20 cellular contexts compared by ENCODE assay signal in the genomic region with DNA sequence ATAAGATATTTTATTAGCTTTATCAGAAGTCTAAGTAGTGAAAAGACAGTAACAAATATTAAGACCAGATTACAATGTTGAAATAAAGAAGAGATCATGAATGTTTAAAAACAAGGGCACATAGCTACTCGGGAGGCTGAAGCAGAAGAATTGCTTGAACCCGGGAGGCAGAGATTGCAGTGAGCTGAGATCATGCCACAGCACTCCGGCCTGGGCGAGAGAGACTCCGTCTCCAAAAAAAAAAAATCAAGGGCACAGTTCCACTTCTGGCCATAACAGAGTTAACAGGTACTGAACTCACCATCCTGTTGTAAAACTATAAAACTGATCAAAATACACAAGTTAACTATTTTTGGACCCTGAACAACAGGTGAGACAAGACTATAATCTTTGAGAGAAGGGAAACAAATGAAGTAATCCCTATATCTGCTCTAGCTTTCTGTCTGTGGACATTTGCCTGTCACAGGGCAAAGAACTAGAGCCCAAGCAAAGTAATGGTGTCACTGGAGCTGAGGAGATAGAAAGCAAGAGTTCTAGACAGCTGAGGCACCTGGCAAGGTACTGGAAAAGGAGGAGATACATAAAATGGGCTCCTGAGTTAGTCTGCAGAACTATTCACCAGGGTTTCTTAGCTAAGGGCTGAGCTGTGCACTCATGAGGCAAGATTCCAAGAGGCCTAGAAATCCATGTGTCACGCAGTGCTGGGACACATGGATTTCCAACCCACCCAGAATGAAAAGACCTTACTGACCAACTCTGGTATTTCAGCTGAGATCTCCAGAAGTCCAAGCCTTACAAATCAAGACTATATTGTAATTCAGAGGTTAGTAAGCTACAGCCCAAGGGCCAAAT. TPM values are rescaled to one million over a fixed set of nuclear protein-coding genes. Genes with fewer than 3 reads are reported as not detected.
DNase-seq lines count a peak whose midpoint lies in the region; ATAC-seq, FAIRE-seq and TF ChIP-seq lines count a peak whose summit lies in the region.
"Had no signal": no experiment of that assay in that cellular context is flagged by ENCODE, and none has a peak within 500 bp of the region (broad histone marks: within the 10 kb centered on the region; RNA-seq: fewer than 3 reads in every experiment).

No MANE protein-coding gene starts in this region.

- no peaks in the 10 kb centered on the region for H3K27me3 Mint-ChIP-seq in activated T-cell treated with anti-CD3 and anti-CD28 coated beads, Interleukin-2, amount 50 U/mL, for 72 hours (ENCODE audit: low read depth)
- H3K27me3 Mint-ChIP-seq: activated CD8-positive, alpha-beta memory T cell treated with anti-CD3 and anti-CD28 coated beads, Interleukin-2, amount 10 ng/mL, durations not matched to agents 7 days and 5 days; activated naive CD4-positive, alpha-beta T cell treated with anti-CD3 and anti-CD28 coated beads, Interleukin-2, amount 10 ng/mL, durations not matched to agents 7 days and 5 days had no signal

- DNase-seq in activated T-cell treated with anti-CD3 and anti-CD28 coated beads, Interleukin-2, amount 50 U/mL, for 72 hours: no peak
- no peak for DNase-seq in activated T-cell treated with anti-CD3 and anti-CD28 coated beads for 4 hours
- no peak for DNase-seq in coronary artery (ENCODE audit: low spot score)
- DNase-seq in mucosa of descending colon: peak in 1 of 3 donors; percentile 39
- DNase-seq in tibial artery: no peak
- no peak for DNase-seq in PC-3
- DNase-seq in frontal cortex (ENCODE audit: low spot score in 2 of 2): no peak
- no peak for DNase-seq in H4 (ENCODE audit: low spot score)
- DNase-seq: activated CD8-positive, alpha-beta memory T cell treated with anti-CD3 and anti-CD28 coated beads, Interleukin-2, amount 10 ng/mL, durations not matched to agents 7 days and 5 days; activated naive CD4-positive, alpha-beta T cell treated with anti-CD3 and anti-CD28 coated beads, Interleukin-2, amount 10 ng/mL, durations not matched to agents 7 days and 5 days; central memory CD4-positive, alpha-beta T cell; GF-D8; kidney glomerular epithelial cell; NK-92 treated with Interleukin-12 subunit alpha and Interleukin-12 subunit beta, amount 100 ng/mL, for 24 hours; retina; stimulated activated CD4-positive, alpha-beta T cell treated with anti-CD3 and anti-CD28 coated beads, Interleukin-4, amount 100 ng/mL, for 4 hours; uterus had no signal

- no peaks in the 10 kb centered on the region for H3F3A ChIP-seq in PC-3 (ENCODE audit: low read length, unreplicated experiment)

- TF ChIP-seq CTCF in coronary artery (IDR thresholded peaks at IDR 0.05) (no peak), mucosa of descending colon (IDR thresholded peaks at IDR 0.05) (no peak), tibial artery (IDR thresholded peaks at IDR 0.05) (no peak), PC-3 (conservative IDR thresholded peaks at IDR 0.05; ENCODE audit: low read depth, low read length) (no peak)

- no peak overlapping the region for H3K4me2 ChIP-seq in PC-3 (ENCODE audit: low read length)

- no peak for FAIRE-seq in frontal cortex (lab: Jason Lieb, UNC)
- FAIRE-seq: endothelial cell of umbilical vein, H54 had no signal

- intact Hi-C loops in mucosa of descending colon (cut with DNase I, micrococcal nuclease) (no loop called here), tibial artery (cut with DNase I; ENCODE audit: low total_unique reads) (loop anchor here (10.0 kb wide), 1 partner anchor 1738 kb away; no protein-coding TSS in a partner anchor), PC-3 (cut with micrococcal nuclease) (no loop called here)

- no TSS peak for BruUV-seq in PC-3 (replicated peaks; lab: Mats Ljungman, UMichigan)

- H3K9me3 Mint-ChIP-seq in activated T-cell treated with anti-CD3 and anti-CD28 coated beads, Interleukin-2, amount 50 U/mL, for 72 hours: no peaks in the 10 kb centered on the region
- H3K9me3 Mint-ChIP-seq: activated naive CD4-positive, alpha-beta T cell treated with anti-CD3 and anti-CD28 coated beads, Interleukin-2, amount 10 ng/mL, durations not matched to agents 7 days and 5 days had no signal

- H3K4me1 ChIP-seq in mucosa of descending colon (ENCODE audit: low read depth) (peaks cover 7% of the 10 kb centered on the region), tibial artery (peaks cover 0 to 21% (median 13%) of the 10 kb centered on the region in 4 donors), PC-3 (ENCODE audit: insufficient read depth, low read length) (no peaks in the 10 kb centered on the region)

- peak overlapping the region; percentile 40 for H3K27ac Mint-ChIP-seq in activated T-cell treated with anti-CD3 and anti-CD28 coated beads, Interleukin-2, amount 50 U/mL, for 72 hours
- H3K27ac Mint-ChIP-seq: activated CD8-positive, alpha-beta memory T cell treated with anti-CD3 and anti-CD28 coated beads, Interleukin-2, amount 10 ng/mL, durations not matched to agents 7 days and 5 days; activated naive CD4-positive, alpha-beta T cell treated with anti-CD3 and anti-CD28 coated beads, Interleukin-2, amount 10 ng/mL, durations not matched to agents 7 days and 5 days had no signal

- H3K9me3 ChIP-seq in mucosa of descending colon (no peaks in the 10 kb centered on the region), tibial artery (no peaks in the 10 kb centered on the region), PC-3 (ENCODE audit: low read length) (no peaks in the 10 kb centered on the region)
- H3K9me3 ChIP-seq: SJSA1, uterus had no signal

- peaks cover 4% of the 10 kb centered on the region; the same call in 1 of the 2 replicates for H4K20me1 ChIP-seq in PC-3 (ENCODE audit: low read length)

- H3K79me2 ChIP-seq in PC-3 (ENCODE audit: low read length): 0 out of 2 replicates have a peak, but pooled peaks cover 4% of the 10 kb centered on the region

- no peak overlapping the region for H2AFZ ChIP-seq in PC-3 (ENCODE audit: low read length)

- no peaks in the 10 kb centered on the region for H3K27me3 ChIP-seq in tibial artery
- H3K27me3 ChIP-seq in PC-3 (ENCODE audit: low read length): no peaks in the 10 kb centered on the region
- H3K27me3 ChIP-seq: SJSA1, uterus had no signal

- H3K36me3 ChIP-seq in mucosa of descending colon (ENCODE audit: low read depth) (no peaks in the 10 kb centered on the region), tibial artery (peaks cover 63 to 77% (median 65%) of the 10 kb centered on the region in 3 donors), PC-3 (ENCODE audit: low read depth, low read length) (peaks cover 75% of the 10 kb centered on the region)
- H3K36me3 ChIP-seq: uterus had no signal

- H3K27ac ChIP-seq in coronary artery (peak overlapping the region; percentile 61), tibial artery (peak overlapping the region; percentile 13 to 54), PC-3 (ENCODE audit: low read length) (no peak overlapping the region)
- H3K27ac ChIP-seq: SJSA1, uterus had no signal

- CTCF ChIA-PET in PC-3 (lab: Charles Lee): no interaction called here

- H3K4me1 Mint-ChIP-seq in activated T-cell treated with anti-CD3 and anti-CD28 coated beads, Interleukin-2, amount 50 U/mL, for 72 hours (ENCODE audit: low read depth): peaks cover 11% of the 10 kb centered on the region

- peaks cover 6 to 15% of the 10 kb centered on the region in 2 donors for H3K36me3 Mint-ChIP-seq in activated T-cell treated with anti-CD3 and anti-CD28 coated beads, Interleukin-2, amount 50 U/mL, for 72 hours (ENCODE audit: insufficient read depth in 2 of 2)

- H3K4me3 ChIP-seq in coronary artery (no peak overlapping the region), mucosa of descending colon (no peak overlapping the region), tibial artery (no peak overlapping the region), PC-3 (ENCODE audit: low read length) (no peak overlapping the region)
- H3K4me3 ChIP-seq: SJSA1, uterus had no signal

- H3K9ac ChIP-seq in PC-3 (ENCODE audit: low read length): no peak overlapping the region

- no peak overlapping the region for H3K4me3 Mint-ChIP-seq in activated T-cell treated with anti-CD3 and anti-CD28 coated beads, Interleukin-2, amount 50 U/mL, for 72 hours
- H3K4me3 Mint-ChIP-seq: activated CD8-positive, alpha-beta memory T cell treated with anti-CD3 and anti-CD28 coated beads, Interleukin-2, amount 10 ng/mL, durations not matched to agents 7 days and 5 days; activated naive CD4-positive, alpha-beta T cell treated with anti-CD3 and anti-CD28 coated beads, Interleukin-2, amount 10 ng/mL, durations not matched to agents 7 days and 5 days had no signal

- no peaks in the 10 kb centered on the region for H3K9me2 ChIP-seq in PC-3 (replicated peaks; ENCODE audit: low read length)

- POLR2A ChIA-PET in PC-3 (lab: Charles Lee; ENCODE audit: unreplicated experiment): no interaction called here

- ATAC-seq in activated T-cell treated with anti-CD3 and anti-CD28 coated beads, Interleukin-2, amount 50 U/mL, for 72 hours (replicated peaks in 1 of 2): no peak
- ATAC-seq in mucosa of descending colon (peak; percentile 96), PC-3 (no peak)
- ATAC-seq: activated CD8-positive, alpha-beta memory T cell treated with anti-CD3 and anti-CD28 coated beads, Interleukin-2, amount 10 ng/mL, durations not matched to agents 7 days and 5 days had no signal

RNA-seq across cellular contexts. Expression of a gene that starts 15.2 kb away (rescaled TPM):
- 100 to 1,000 TPM; 125 to 128 TPM for total RNA-seq in activated T-cell treated with anti-CD3 and anti-CD28 coated beads, Interleukin-2, amount 50 U/mL, for 72 hours
- total RNA-seq in mucosa of descending colon (10 to 100 TPM; 84.7 to 99.0 (median 88.2) TPM), PC-3 (2014; rRNA removed) (99.1 and 130 TPM in 2 replicates), frontal cortex (147 TPM)
- 258 and 263 TPM in 2 replicates for total RNA-seq in H4 (2014; rRNA removed; shearing (Covaris generic))
